Comparison of ENCODE assay signal across 9 cellular contexts in genomic region chr15:83911345-83911744, GRCh38.
"Had no signal": no experiment of that assay in that cellular context is flagged by ENCODE, and none has a peak within 500 bp of the region (broad histone marks: within the 10 kb centered on the region; RNA-seq: fewer than 3 reads in every experiment).

No MANE protein-coding gene starts in this region.

- H3K4me2 ChIP-seq: KMS-11 had no signal

- DNase-seq: GM23248, GOT3, H7, HFFc6, KBM-7 had no signal

- H3K27ac ChIP-seq: GM23248, KMS-11 had no signal

- H3K4me3 ChIP-seq: GM23248, HAP-1 had no signal

- ATAC-seq: HCT116 had no signal

- H3K9me3 ChIP-seq: HAP-1 had no signal

- FAIRE-seq: HTR-8/SVneo had no signal

- H3K4me1 ChIP-seq: HAP-1 had no signal
